8 cellular contexts compared by ENCODE assay signal in genomic region chr15:74461847-74462511, GRCh38. TPM values are rescaled to one million over a fixed set of nuclear protein-coding genes. Genes with fewer than 3 reads are reported as not detected.
A peak's percentile ranks its signal among the peaks of the same experiment; 100 is the strongest.
DNase-seq lines count a peak whose midpoint lies in the region; ATAC-seq, FAIRE-seq and TF ChIP-seq lines count a peak whose summit lies in the region.

No MANE protein-coding gene starts in this region.

- peak overlapping the region in 1 of 2 donors; percentile 78 for H3K27ac ChIP-seq in left lung

- H3K9me3 Mint-ChIP-seq in stimulated activated naive CD8-positive, alpha-beta T cell treated with anti-CD3 and anti-CD28 coated beads, Interleukin-15, Interleukin-2, amounts not matched to agents 100 ng/mL and 50 ng/mL, for 24 hours, result peaks cover 9% of the 10 kb centered on the region
- H3K9me3 Mint-ChIP-seq in activated naive CD8-positive, alpha-beta T cell (ENCODE audit: low read depth), result no peaks in the 10 kb centered on the region

- H3K27me3 ChIP-seq in left lung, result no peaks in the 10 kb centered on the region

- H3K36me3 Mint-ChIP-seq in stimulated activated naive CD8-positive, alpha-beta T cell treated with anti-CD3 and anti-CD28 coated beads, Interleukin-15, Interleukin-2, amounts not matched to agents 100 ng/mL and 50 ng/mL, for 24 hours (ENCODE audit: low read depth), result peaks cover 41% of the 10 kb centered on the region
- H3K36me3 Mint-ChIP-seq in activated naive CD8-positive, alpha-beta T cell, result peaks cover 4% of the 10 kb centered on the region

- H3K9me3 ChIP-seq in left lung, result no peaks in the 10 kb centered on the region

- H3K4me3 ChIP-seq in left lung, result peak overlapping the region; percentile 59 to 78

- DNase-seq in stimulated activated naive CD8-positive, alpha-beta T cell treated with anti-CD3 and anti-CD28 coated beads, Interleukin-15, Interleukin-2, amounts not matched to agents 100 U/mL and 50 U/mL, for 24 hours, result no peak
- DNase-seq in left lung (no peak), D721Med (ENCODE audit: insufficient read length, low spot score) (no peak), NCI-H2107 (lab: John Stamatoyannopoulos, UW) (no peak), SKM-1 (lab: John Stamatoyannopoulos, UW; ENCODE audit: unreplicated experiment) (no peak)

- TF ChIP-seq CTCF in left lung (IDR thresholded peaks at IDR 0.05), result no peak
- TF ChIP-seq CTCF in D721Med (IDR thresholded peaks at IDR 0.05; ENCODE audit: insufficient read depth, missing control alignments), result no peak

- H3K27me3 Mint-ChIP-seq in stimulated activated naive CD8-positive, alpha-beta T cell treated with anti-CD3 and anti-CD28 coated beads, Interleukin-15, Interleukin-2, amounts not matched to agents 100 ng/mL and 50 ng/mL, for 24 hours, result no peaks in the 10 kb centered on the region
- no peaks in the 10 kb centered on the region for H3K27me3 Mint-ChIP-seq in activated naive CD8-positive, alpha-beta T cell

- H3K4me3 Mint-ChIP-seq in stimulated activated naive CD8-positive, alpha-beta T cell treated with anti-CD3 and anti-CD28 coated beads, Interleukin-15, Interleukin-2, amounts not matched to agents 100 ng/mL and 50 ng/mL, for 24 hours, result peak overlapping the region; percentile 98
- peak overlapping the region; percentile 97 for H3K4me3 Mint-ChIP-seq in activated naive CD8-positive, alpha-beta T cell

- peaks cover 0 to 13% of the 10 kb centered on the region in 2 donors for H3K36me3 ChIP-seq in left lung

- peak overlapping the region; percentile 98 for H3K27ac Mint-ChIP-seq in stimulated activated naive CD8-positive, alpha-beta T cell treated with anti-CD3 and anti-CD28 coated beads, Interleukin-15, Interleukin-2, amounts not matched to agents 100 ng/mL and 50 ng/mL, for 24 hours
- H3K27ac Mint-ChIP-seq in activated naive CD8-positive, alpha-beta T cell, result peak overlapping the region; percentile 96

- peaks cover 65% of the 10 kb centered on the region for H3K4me1 Mint-ChIP-seq in stimulated activated naive CD8-positive, alpha-beta T cell treated with anti-CD3 and anti-CD28 coated beads, Interleukin-15, Interleukin-2, amounts not matched to agents 100 ng/mL and 50 ng/mL, for 24 hours (ENCODE audit: low read depth)
- H3K4me1 Mint-ChIP-seq in activated naive CD8-positive, alpha-beta T cell (ENCODE audit: low read depth), result peaks cover 45% of the 10 kb centered on the region

- peaks cover 8 to 27% of the 10 kb centered on the region in 2 donors for H3K4me1 ChIP-seq in left lung

- ATAC-seq in stimulated activated naive CD8-positive, alpha-beta T cell treated with anti-CD3 and anti-CD28 coated beads, Interleukin-15, Interleukin-2, amounts not matched to agents 100 U/mL and 50 U/mL, for 24 hours, result no peak
- ATAC-seq in left lung (no peak), HG02798 (IDR thresholded peaks at IDR 0.05; ENCODE audit: poor library complexity, unreplicated experiment) (no peak)

- intact Hi-C loops in left lung (cut with DNase I), result no loop called here

- no peak for FAIRE-seq in D721Med (lab: Jason Lieb, UNC)

RNA-seq across cellular contexts. Expression of gene UBL7, which starts 1.0 kb away (rescaled TPM):
- 10 to 100 TPM; 32.7 to 42.6 TPM for total RNA-seq in left lung

RNA-seq across cellular contexts. Expression of gene SEMA7A, which starts 28.2 kb away (rescaled TPM):
- 1 to 10 TPM; 4.7 to 7.8 TPM for total RNA-seq in left lung
